In the genomic region with DNA sequence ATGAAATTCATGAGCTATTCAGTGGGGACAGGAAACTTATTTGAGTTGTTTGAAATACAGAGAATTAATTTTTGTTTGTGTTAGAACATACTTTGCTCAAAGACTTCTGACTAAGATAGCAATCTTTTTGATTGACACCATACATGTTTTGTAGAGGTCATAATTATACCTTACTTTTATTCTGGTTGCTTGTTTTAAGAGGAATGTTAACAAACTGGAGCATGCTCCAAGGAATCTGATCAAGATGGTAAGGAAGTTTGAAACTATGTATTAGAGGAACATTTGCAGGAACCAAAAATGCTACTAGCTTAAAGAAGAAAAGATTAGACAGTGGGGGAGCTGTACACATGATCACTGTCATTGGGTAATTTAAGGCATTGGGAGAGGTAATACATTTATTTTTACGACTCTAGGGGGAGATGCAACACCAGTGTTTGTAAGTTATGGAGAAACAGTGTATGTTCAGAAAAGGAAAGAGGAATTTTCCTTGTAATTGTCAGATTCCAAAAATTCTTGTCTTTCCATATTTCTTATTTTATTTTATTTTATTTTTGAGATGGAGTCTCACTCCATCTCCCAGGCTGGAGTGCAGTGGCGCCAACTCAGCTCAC, we compare ENCODE assay signal across 8 cellular contexts. TPM values are rescaled to one million over a fixed set of nuclear protein-coding genes. Genes with fewer than 3 reads are reported as not detected.
A peak's percentile ranks its signal among the peaks of the same experiment; 100 is the strongest.
DNase-seq lines count a peak whose midpoint lies in the region; ATAC-seq and TF ChIP-seq lines count a peak whose summit lies in the region.

No MANE protein-coding gene starts in this region.

- POLR2A ChIA-PET in activated naive CD8-positive, alpha-beta T cell treated with anti-CD3 and anti-CD28 coated beads, Interleukin-2, amount 10 ng/mL, durations not matched to agents 7 days and 5 days (lab: Charles Lee) = no interaction called here

- H3K27ac Mint-ChIP-seq in activated naive CD8-positive, alpha-beta T cell treated with anti-CD3 and anti-CD28 coated beads, Interleukin-2, amount 10 ng/mL, durations not matched to agents 7 days and 5 days = peak overlapping the region; percentile 23

- no peaks in the 10 kb centered on the region for H3K9me3 Mint-ChIP-seq in activated naive CD8-positive, alpha-beta T cell treated with anti-CD3 and anti-CD28 coated beads, Interleukin-2, amount 10 ng/mL, durations not matched to agents 7 days and 5 days

- peaks cover 46% of the 10 kb centered on the region for H3K4me1 Mint-ChIP-seq in activated naive CD8-positive, alpha-beta T cell treated with anti-CD3 and anti-CD28 coated beads, Interleukin-2, amount 10 ng/mL, durations not matched to agents 7 days and 5 days

- in situ Hi-C loops in GM13977 (cut with MboI; ENCODE audit: low pct_unique_long_range_greater_than_20kb, low sequenced_read_pairs, unreplicated experiment) = loop anchor here (25.0 kb wide), 1 partner anchor 282 kb away; no protein-coding TSS in a partner anchor

- peak; percentile 24 for ATAC-seq in HG03520 (IDR thresholded peaks at IDR 0.05; ENCODE audit: unreplicated experiment)
- peak; percentile 59 for ATAC-seq in activated naive CD8-positive, alpha-beta T cell treated with anti-CD3 and anti-CD28 coated beads, Interleukin-2, amount 10 ng/mL, durations not matched to agents 7 days and 5 days (ENCODE audit: low read depth)

- no peaks in the 10 kb centered on the region for H3K27me3 Mint-ChIP-seq in activated naive CD8-positive, alpha-beta T cell treated with anti-CD3 and anti-CD28 coated beads, Interleukin-2, amount 10 ng/mL, durations not matched to agents 7 days and 5 days

- TF ChIP-seq CTCF in GM13977 (IDR thresholded peaks at IDR 0.05; ENCODE audit: extremely low read depth, insufficient read depth, missing control alignments) = peak; percentile 42

- H3K36me3 Mint-ChIP-seq in activated naive CD8-positive, alpha-beta T cell treated with anti-CD3 and anti-CD28 coated beads, Interleukin-2, amount 10 ng/mL, durations not matched to agents 7 days and 5 days = peaks cover 4% of the 10 kb centered on the region

- DNase-seq in AG08395 (ENCODE audit: low spot score) = peak; percentile 39
- DNase-seq in GM13977 (ENCODE audit: low spot score) = no peak
- DNase-seq in activated naive CD8-positive, alpha-beta T cell treated with anti-CD3 and anti-CD28 coated beads, Interleukin-2, amount 10 ng/mL, durations not matched to agents 7 days and 5 days = no peak
- peak; percentile 44 to 46 for DNase-seq in lung microvascular endothelial cell (ENCODE audit: low read depth in 2 of 2)
- DNase-seq in NCI-H524 treated with DMSO at 0.1 percent for 48 hours (lab: John Stamatoyannopoulos, UW) = no peak
- DNase-seq in mesenteric fat pad (ENCODE audit: low spot score) = no peak
- no peak for DNase-seq in activated CD8-positive, alpha-beta memory T cell treated with anti-CD3 and anti-CD28 coated beads, Interleukin-2, amount 50 U/mL, for 48 hours

- no peak overlapping the region for H3K4me3 Mint-ChIP-seq in activated naive CD8-positive, alpha-beta T cell treated with anti-CD3 and anti-CD28 coated beads, Interleukin-2, amount 10 ng/mL, durations not matched to agents 7 days and 5 days

RNA-seq across cellular contexts. Expression of a gene that starts 8.0 kb away (rescaled TPM):
- total RNA-seq in activated naive CD8-positive, alpha-beta T cell treated with anti-CD3 and anti-CD28 coated beads, Interleukin-2, amount 10 ng/mL, durations not matched to agents 7 days and 5 days = 10 to 100 TPM; 57.9 to 59.2 TPM
- total RNA-seq in lung microvascular endothelial cell (25.1 and 30.0 TPM in 2 replicates), mesenteric fat pad (274 TPM)

Comparison
In these comparisons a context has a peak if more than half of its experiments do, and no peak if none do; other contexts are left out.
1. DNase-seq: peak in AG08395 (single experiment) and lung microvascular endothelial cell (2 of 2); none in GM13977 (single experiment), activated naive CD8-positive, alpha-beta T cell treated with anti-CD3 and anti-CD28 coated beads, Interleukin-2, amount 10 ng/mL, durations not matched to agents 7 days and 5 days (single experiment), NCI-H524 treated with DMSO at 0.1 percent for 48 hours (single experiment), mesenteric fat pad (single experiment) and activated CD8-positive, alpha-beta memory T cell treated with anti-CD3 and anti-CD28 coated beads, Interleukin-2, amount 50 U/mL, for 48 hours (single experiment).